Comparison of ENCODE assay signal across 16 cellular contexts in the genomic region with DNA sequence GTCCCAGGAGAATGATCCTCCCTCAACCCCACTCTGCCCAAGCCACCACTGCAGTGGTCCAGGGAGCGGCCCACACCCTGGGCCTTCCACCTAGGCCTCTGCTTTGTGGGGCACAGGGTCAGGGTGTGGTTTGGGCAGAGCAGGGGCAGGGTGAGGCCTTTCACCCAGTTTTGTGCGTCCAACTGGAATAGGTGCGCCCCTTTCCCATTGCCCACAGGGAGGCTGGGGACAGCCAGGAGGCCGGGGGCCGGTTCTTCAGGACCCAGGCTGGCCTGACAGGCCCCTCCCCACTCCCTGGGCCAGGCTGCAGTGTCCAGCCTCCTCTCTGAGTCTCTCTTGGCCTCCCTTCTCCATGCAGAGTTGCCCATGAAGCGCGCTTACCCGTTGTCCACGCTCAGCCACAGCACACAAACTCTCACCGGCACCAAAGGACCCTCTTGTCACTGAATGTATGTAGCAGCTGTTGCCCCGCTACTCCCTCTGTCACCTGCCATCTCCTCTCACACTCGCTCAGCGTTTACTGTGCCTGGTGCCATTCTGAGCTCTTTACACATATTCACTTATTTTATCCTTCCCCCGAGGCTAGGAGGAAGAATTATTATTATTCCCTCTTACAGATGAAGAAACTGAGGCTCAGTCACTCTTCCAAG. TPM values are rescaled to one million over a fixed set of nuclear protein-coding genes. Genes with fewer than 3 reads are reported as not detected.
DNase-seq lines count a peak whose midpoint lies in the region; ATAC-seq and TF ChIP-seq lines count a peak whose summit lies in the region.
"Had no signal": no experiment of that assay in that cellular context is flagged by ENCODE, and none has a peak within 500 bp of the region (broad histone marks: within the 10 kb centered on the region; RNA-seq: fewer than 3 reads in every experiment).

No MANE protein-coding gene starts in this region.

- peaks cover 2% of the 10 kb centered on the region for H3K27me3 Mint-ChIP-seq in activated CD4-positive, alpha-beta memory T cell treated with anti-CD3 and anti-CD28 coated beads for 36 hours
- no peaks in the 10 kb centered on the region for H3K27me3 Mint-ChIP-seq in activated CD4-positive, alpha-beta memory T cell treated with anti-CD3 and anti-CD28 coated beads, Interleukin-2, amount 10 ng/mL, durations not matched to agents 7 days and 5 days
- H3K27me3 Mint-ChIP-seq in chondrocyte (ENCODE audit: low read depth): peaks cover 20% of the 10 kb centered on the region
- no peaks in the 10 kb centered on the region for H3K27me3 Mint-ChIP-seq in glutamatergic neuron (ENCODE audit: unreplicated experiment)

- no peak for TF ChIP-seq CTCF in chondrocyte (IDR thresholded peaks at IDR 0.05)
- TF ChIP-seq CTCF in glutamatergic neuron (IDR thresholded peaks at IDR 0.05; ENCODE audit: partially characterized antibody, unreplicated experiment): no peak

- no peak for ATAC-seq in GM19467 (IDR thresholded peaks at IDR 0.05; ENCODE audit: unreplicated experiment)
- ATAC-seq: K562, PC-3 had no signal

- H3K36me3 Mint-ChIP-seq in activated CD4-positive, alpha-beta memory T cell treated with anti-CD3 and anti-CD28 coated beads for 36 hours: no peaks in the 10 kb centered on the region
- no peaks in the 10 kb centered on the region for H3K36me3 Mint-ChIP-seq in activated CD4-positive, alpha-beta memory T cell treated with anti-CD3 and anti-CD28 coated beads, Interleukin-2, amount 10 ng/mL, durations not matched to agents 7 days and 5 days (ENCODE audit: low read depth)
- H3K36me3 Mint-ChIP-seq in chondrocyte (ENCODE audit: low read depth) (no peaks in the 10 kb centered on the region), glutamatergic neuron (ENCODE audit: unreplicated experiment) (peaks cover under 1% of the 10 kb centered on the region)
- H3K36me3 Mint-ChIP-seq: CD8-positive, alpha-beta memory T cell had no signal

- H3K9me3 Mint-ChIP-seq in activated CD4-positive, alpha-beta memory T cell treated with anti-CD3 and anti-CD28 coated beads for 36 hours: no peaks in the 10 kb centered on the region
- no peaks in the 10 kb centered on the region for H3K9me3 Mint-ChIP-seq in activated CD4-positive, alpha-beta memory T cell treated with anti-CD3 and anti-CD28 coated beads, Interleukin-2, amount 10 ng/mL, durations not matched to agents 7 days and 5 days
- H3K9me3 Mint-ChIP-seq in chondrocyte (ENCODE audit: low read depth) (no peaks in the 10 kb centered on the region), glutamatergic neuron (ENCODE audit: unreplicated experiment) (no peaks in the 10 kb centered on the region)
- H3K9me3 Mint-ChIP-seq: CD8-positive, alpha-beta memory T cell had no signal

- intact Hi-C loops in activated CD4-positive, alpha-beta memory T cell treated with anti-CD3 and anti-CD28 coated beads for 36 hours (cut with micrococcal nuclease): no loop called here
- intact Hi-C loops in posterior vena cava (cut with DNase I): no loop called here

- DNase-seq in activated CD4-positive, alpha-beta memory T cell treated with anti-CD3 and anti-CD28 coated beads for 36 hours: peak; percentile 1
- DNase-seq in activated CD4-positive, alpha-beta memory T cell treated with anti-CD3 and anti-CD28 coated beads, Interleukin-2, amount 10 ng/mL, durations not matched to agents 7 days and 5 days: no peak
- DNase-seq in chondrocyte (ENCODE audit: low spot score) (peak; percentile 72), posterior vena cava (ENCODE audit: low spot score) (peak; percentile 64), glutamatergic neuron (no peak)
- DNase-seq in activated CD4-positive, alpha-beta T cell treated with anti-CD3 and anti-CD28 coated beads for 4 hours: no peak
- DNase-seq: ACHN; C1 segment of cervical spinal cord; CD8-positive, alpha-beta memory T cell; NCI-H1105; NCI-H187; NCI-H526; PC-3; SIG-M5 had no signal

- no peak overlapping the region for H3K27ac Mint-ChIP-seq in activated CD4-positive, alpha-beta memory T cell treated with anti-CD3 and anti-CD28 coated beads for 36 hours
- no peak overlapping the region for H3K27ac Mint-ChIP-seq in activated CD4-positive, alpha-beta memory T cell treated with anti-CD3 and anti-CD28 coated beads, Interleukin-2, amount 10 ng/mL, durations not matched to agents 7 days and 5 days
- H3K27ac Mint-ChIP-seq in chondrocyte (ENCODE audit: unreplicated experiment) (no peak overlapping the region), glutamatergic neuron (ENCODE audit: unreplicated experiment) (no peak overlapping the region)

- no peak overlapping the region for H3K4me3 Mint-ChIP-seq in activated CD4-positive, alpha-beta memory T cell treated with anti-CD3 and anti-CD28 coated beads for 36 hours
- no peak overlapping the region for H3K4me3 Mint-ChIP-seq in activated CD4-positive, alpha-beta memory T cell treated with anti-CD3 and anti-CD28 coated beads, Interleukin-2, amount 10 ng/mL, durations not matched to agents 7 days and 5 days
- H3K4me3 Mint-ChIP-seq in chondrocyte (ENCODE audit: unreplicated experiment) (no peak overlapping the region), glutamatergic neuron (ENCODE audit: unreplicated experiment) (no peak overlapping the region)
- H3K4me3 Mint-ChIP-seq: CD8-positive, alpha-beta memory T cell had no signal

- POLR2A ChIA-PET in activated CD4-positive, alpha-beta memory T cell treated with anti-CD3 and anti-CD28 coated beads for 36 hours (lab: Charles Lee): no interaction called here
- POLR2A ChIA-PET in activated CD4-positive, alpha-beta memory T cell treated with anti-CD3 and anti-CD28 coated beads, Interleukin-2, amount 10 ng/mL, durations not matched to agents 7 days and 5 days (lab: Charles Lee): no interaction called here

- H3K4me1 Mint-ChIP-seq in activated CD4-positive, alpha-beta memory T cell treated with anti-CD3 and anti-CD28 coated beads for 36 hours (ENCODE audit: low read depth): no peaks in the 10 kb centered on the region
- H3K4me1 Mint-ChIP-seq in activated CD4-positive, alpha-beta memory T cell treated with anti-CD3 and anti-CD28 coated beads, Interleukin-2, amount 10 ng/mL, durations not matched to agents 7 days and 5 days: no peaks in the 10 kb centered on the region
- H3K4me1 Mint-ChIP-seq in chondrocyte (ENCODE audit: low read depth) (no peaks in the 10 kb centered on the region), glutamatergic neuron (ENCODE audit: low read depth, unreplicated experiment) (no peaks in the 10 kb centered on the region)
- H3K4me1 Mint-ChIP-seq: CD8-positive, alpha-beta memory T cell had no signal

- CTCF ChIA-PET in activated CD4-positive, alpha-beta memory T cell treated with anti-CD3 and anti-CD28 coated beads for 36 hours (lab: Charles Lee): no interaction called here
- CTCF ChIA-PET in activated CD4-positive, alpha-beta memory T cell treated with anti-CD3 and anti-CD28 coated beads, Interleukin-2, amount 10 ng/mL, durations not matched to agents 7 days and 5 days (lab: Charles Lee): no interaction called here

RNA-seq across cellular contexts. Expression of gene PRR23E, which starts 41.9 kb away (rescaled TPM):
- not detected for total RNA-seq in activated CD4-positive, alpha-beta memory T cell treated with anti-CD3 and anti-CD28 coated beads for 36 hours
- total RNA-seq in activated CD4-positive, alpha-beta memory T cell treated with anti-CD3 and anti-CD28 coated beads, Interleukin-2, amount 10 ng/mL, durations not matched to agents 7 days and 5 days: not detected
- total RNA-seq in chondrocyte (not detected in 3 replicates), posterior vena cava (not detected), glutamatergic neuron (ENCODE audit: unreplicated experiment) (not detected)
- total RNA-seq: CD8-positive, alpha-beta memory T cell; K562; PC-3 had no signal

Comparison
In these comparisons a context has a peak if more than half of its experiments do, and no peak if none do; other contexts are left out.
1. DNase-seq: peak in activated CD4-positive, alpha-beta memory T cell treated with anti-CD3 and anti-CD28 coated beads for 36 hours (single experiment), chondrocyte (single experiment) and posterior vena cava (single experiment); none in activated CD4-positive, alpha-beta memory T cell treated with anti-CD3 and anti-CD28 coated beads, Interleukin-2, amount 10 ng/mL, durations not matched to agents 7 days and 5 days (single experiment), glutamatergic neuron (single experiment) and activated CD4-positive, alpha-beta T cell treated with anti-CD3 and anti-CD28 coated beads for 4 hours (0 of 2).